In the genomic region with DNA sequence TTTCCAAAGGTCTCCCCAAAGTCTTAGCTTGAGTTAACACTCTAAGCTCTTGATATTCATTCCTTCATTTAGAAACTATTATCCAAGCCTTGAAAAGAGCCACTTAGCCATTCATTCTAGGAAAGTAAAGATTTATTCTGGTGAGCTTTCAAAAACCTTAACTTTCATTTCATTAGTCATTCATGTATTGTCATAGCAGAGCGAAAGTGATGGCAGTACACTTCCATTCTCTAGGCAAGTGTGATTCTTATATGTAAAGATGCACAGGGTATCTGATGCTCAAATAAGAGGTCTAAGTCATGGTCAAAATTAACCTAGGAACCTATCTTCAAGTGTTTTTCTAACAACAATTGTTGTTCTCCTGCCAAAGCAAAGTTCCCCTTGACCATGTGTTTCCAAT, we compare ENCODE assay signal across 22 cellular contexts.
DNase-seq lines count a peak whose midpoint lies in the region; ATAC-seq and TF ChIP-seq lines count a peak whose summit lies in the region.
"Had no signal": no experiment of that assay in that cellular context is flagged by ENCODE, and none has a peak within 500 bp of the region (broad histone marks: within the 10 kb centered on the region; RNA-seq: fewer than 3 reads in every experiment).

No MANE protein-coding gene starts in this region.

- CTCF ChIA-PET in activated CD4-positive, alpha-beta memory T cell treated with anti-CD3 and anti-CD28 coated beads for 36 hours (lab: Charles Lee): no interaction called here

- H3K27me3 ChIP-seq in OCI-LY3 (ENCODE audit: low read depth, low read length) (no peaks in the 10 kb centered on the region), heart left ventricle (no peaks in the 10 kb centered on the region)

- no peaks in the 10 kb centered on the region for H3K27me3 Mint-ChIP-seq in activated CD4-positive, alpha-beta memory T cell treated with anti-CD3 and anti-CD28 coated beads for 36 hours

- TF ChIP-seq CTCF in OCI-LY3 (IDR thresholded peaks at IDR 0.05; ENCODE audit: low read depth, low read length) (no peak), heart left ventricle (IDR thresholded peaks at IDR 0.05) (no peak)

- H3K4me1 ChIP-seq in OCI-LY3 (ENCODE audit: low read length): peaks cover 6% of the 10 kb centered on the region; the same call in 1 of the 2 replicates
- H3K4me1 ChIP-seq in heart left ventricle: no peaks in the 10 kb centered on the region
- H3K4me1 ChIP-seq: A549 had no signal

- TF ChIP-seq POLR2A in heart left ventricle (IDR thresholded peaks at IDR 0.05): no peak

- no peaks in the 10 kb centered on the region for H3K79me2 ChIP-seq in OCI-LY3 (ENCODE audit: low read length)

- no peaks in the 10 kb centered on the region for H3K4me1 Mint-ChIP-seq in activated CD4-positive, alpha-beta memory T cell treated with anti-CD3 and anti-CD28 coated beads for 36 hours (ENCODE audit: low read depth)
- H3K4me1 Mint-ChIP-seq: B cell, CD14-positive monocyte had no signal

- POLR2A ChIA-PET in activated CD4-positive, alpha-beta memory T cell treated with anti-CD3 and anti-CD28 coated beads for 36 hours (lab: Charles Lee): no interaction called here

- H3K36me3 ChIP-seq in OCI-LY3 (replicated peaks; ENCODE audit: low read depth, low read length) (no peaks in the 10 kb centered on the region), heart left ventricle (no peaks in the 10 kb centered on the region)

- no peaks in the 10 kb centered on the region for H3K9me3 Mint-ChIP-seq in activated CD4-positive, alpha-beta memory T cell treated with anti-CD3 and anti-CD28 coated beads for 36 hours

- no peaks in the 10 kb centered on the region for H4K20me1 ChIP-seq in OCI-LY3 (ENCODE audit: insufficient read depth, low read length)

- H3K9ac ChIP-seq in OCI-LY3 (ENCODE audit: low read length): no peak overlapping the region

- no peaks in the 10 kb centered on the region for H3K36me3 Mint-ChIP-seq in activated CD4-positive, alpha-beta memory T cell treated with anti-CD3 and anti-CD28 coated beads for 36 hours
- H3K36me3 Mint-ChIP-seq: CD14-positive monocyte had no signal

- 85 to 97% (median 87%) methylated on average over 1 of the region's 1 CpG for WGBS in heart left ventricle, 4 donors

- DNase-seq in activated naive CD4-positive, alpha-beta T cell treated with Interleukin-2 at 50 U/mL for 16 hours: no peak
- no peak for DNase-seq in activated CD4-positive, alpha-beta memory T cell treated with anti-CD3 and anti-CD28 coated beads for 36 hours
- no peak for DNase-seq in heart left ventricle
- DNase-seq: DMS53, GF-D8, MM.1S, NCI-H1048, NCI-H1417 treated with DMSO at 0.1 percent for 48 hours, NCI-H187, NCI-H69, SHP77 treated with DMSO at 0.1 percent for 48 hours, T-helper 2 cell had no signal

- no peaks in the 10 kb centered on the region for H3K9me3 ChIP-seq in OCI-LY3 (ENCODE audit: insufficient read depth, low read length)
- H3K9me3 ChIP-seq in heart left ventricle: no peaks in the 10 kb centered on the region
- H3K9me3 ChIP-seq: A549 had no signal

- ATAC-seq in GM18519 (IDR thresholded peaks at IDR 0.05; ENCODE audit: low FRiP score, unreplicated experiment) (peak; percentile 58), GM21515 (IDR thresholded peaks at IDR 0.05; ENCODE audit: unreplicated experiment) (peak; percentile 54), HG03025 (IDR thresholded peaks at IDR 0.05; ENCODE audit: low FRiP score, unreplicated experiment) (peak; percentile 66), heart left ventricle (no peak)
- ATAC-seq: A549, K562 had no signal

- H3K27ac ChIP-seq in OCI-LY3 (ENCODE audit: low read length): no peak overlapping the region
- H3K27ac ChIP-seq in heart left ventricle: no peak overlapping the region
- H3K27ac ChIP-seq: A549, RWPE1, SK-N-MC had no signal

- peak overlapping the region; percentile 25; the same call in 1 of the 2 replicates for H3K4me2 ChIP-seq in OCI-LY3 (ENCODE audit: low read length)
- H3K4me2 ChIP-seq: A549 had no signal

- no peak overlapping the region for H3K4me3 Mint-ChIP-seq in activated CD4-positive, alpha-beta memory T cell treated with anti-CD3 and anti-CD28 coated beads for 36 hours
- H3K4me3 Mint-ChIP-seq: B cell, CD14-positive monocyte had no signal

- intact Hi-C loops in activated CD4-positive, alpha-beta memory T cell treated with anti-CD3 and anti-CD28 coated beads for 36 hours (cut with micrococcal nuclease): no loop called here
- intact Hi-C loops in heart left ventricle (cut with DNase I): no loop called here

- no peak overlapping the region for H3K27ac Mint-ChIP-seq in activated CD4-positive, alpha-beta memory T cell treated with anti-CD3 and anti-CD28 coated beads for 36 hours
- H3K27ac Mint-ChIP-seq: B cell, CD14-positive monocyte had no signal

- H2AFZ ChIP-seq in OCI-LY3 (ENCODE audit: low read depth, low read length): no peak overlapping the region

- H3K4me3 ChIP-seq in OCI-LY3 (ENCODE audit: low read length) (no peak overlapping the region), heart left ventricle (no peak overlapping the region)
- H3K4me3 ChIP-seq: A549, K562, SK-N-MC had no signal

Comparison
In these comparisons a context has a peak if more than half of its experiments do, and no peak if none do; other contexts are left out.
1. ATAC-seq: peak in GM18519 (single experiment), GM21515 (single experiment) and HG03025 (single experiment); none in heart left ventricle (0 of 4).